9 cellular contexts compared by ENCODE assay signal in genomic region chr1:34852677-34853217, GRCh38. TPM values are rescaled to one million over a fixed set of nuclear protein-coding genes. Genes with fewer than 3 reads are reported as not detected.
DNase-seq lines count a peak whose midpoint lies in the region; ATAC-seq and TF ChIP-seq lines count a peak whose summit lies in the region.
"Had no signal": no experiment of that assay in that cellular context is flagged by ENCODE, and none has a peak within 500 bp of the region (broad histone marks: within the 10 kb centered on the region; RNA-seq: fewer than 3 reads in every experiment).

No MANE protein-coding gene starts in this region.

- DNase-seq in CD4-positive, CD25-positive, alpha-beta regulatory T cell, result peak; percentile 79 to 95 (median 89)
- DNase-seq in NCI-H526 (lab: John Stamatoyannopoulos, UW) (peak; percentile 86 to 96), dedifferentiated amniotic fluid mesenchymal stem cell (ENCODE audit: extremely low spot score) (peak; percentile 90), right lobe of liver (peak; percentile 85 to 92 (median 91))
- peak; percentile 94 for DNase-seq in activated CD4-positive, alpha-beta T cell treated with anti-CD3 and anti-CD28 coated beads for 48 hours
- DNase-seq in stimulated activated CD4-positive, alpha-beta T cell treated with anti-CD3 and anti-CD28 coated beads, Interleukin-4, amount 100 ng/mL, for 4 hours, result peak; percentile 82 to 87

- H3K36me3 Mint-ChIP-seq in CD4-positive, CD25-positive, alpha-beta regulatory T cell, result peaks cover 22% of the 10 kb centered on the region

- peak; percentile 97 to 100 (median 99) for TF ChIP-seq CTCF in right lobe of liver (IDR thresholded peaks at IDR 0.05)

- peak overlapping the region in 1 of 4 donors; percentile 5 for H3K4me3 Mint-ChIP-seq in CD4-positive, CD25-positive, alpha-beta regulatory T cell
- H3K4me3 Mint-ChIP-seq: activated naive CD4-positive, alpha-beta T cell treated with anti-CD3 and anti-CD28 coated beads, Interleukin-2, amount 50 U/mL, for 24 hours had no signal

- peaks cover 35% of the 10 kb centered on the region for H3K36me3 ChIP-seq in CD4-positive, CD25-positive, alpha-beta regulatory T cell (ENCODE audit: control insufficient read depth, insufficient read depth, low read length)
- H3K36me3 ChIP-seq in right lobe of liver, result peaks cover 3 to 25% (median 13%) of the 10 kb centered on the region in 4 donors

- H3K27ac Mint-ChIP-seq in CD4-positive, CD25-positive, alpha-beta regulatory T cell, result peak overlapping the region in 2 of 3 donors; percentile 51 to 81

- H3K4me1 ChIP-seq in CD4-positive, CD25-positive, alpha-beta regulatory T cell (ENCODE audit: control insufficient read depth, insufficient read depth, low read length, poor library complexity, severe bottlenecking), result peaks cover 4% of the 10 kb centered on the region
- peaks cover 0 to 24% (median 7%) of the 10 kb centered on the region in 4 donors for H3K4me1 ChIP-seq in right lobe of liver

- peak; percentile 100 for ATAC-seq in CD4-positive, CD25-positive, alpha-beta regulatory T cell (ENCODE audit: low read depth in 2 of 2)
- ATAC-seq in GM19438 (IDR thresholded peaks at IDR 0.05; ENCODE audit: low read depth, unreplicated experiment) (peak; percentile 98), HG03521 (IDR thresholded peaks at IDR 0.05; ENCODE audit: unreplicated experiment) (peak; percentile 91), right lobe of liver (peak; percentile 99 to 100 (median 100))

- no peaks in the 10 kb centered on the region for H3K27me3 Mint-ChIP-seq in CD4-positive, CD25-positive, alpha-beta regulatory T cell
- H3K27me3 Mint-ChIP-seq: activated naive CD4-positive, alpha-beta T cell treated with anti-CD3 and anti-CD28 coated beads, Interleukin-2, amount 50 U/mL, for 24 hours had no signal

- H3K27ac ChIP-seq in CD4-positive, CD25-positive, alpha-beta regulatory T cell (ENCODE audit: insufficient read depth, low read length, poor library complexity, severe bottlenecking), result peak overlapping the region; percentile 47
- H3K27ac ChIP-seq in right lobe of liver, result peak overlapping the region in 1 of 3 donors; percentile 9

- no peaks in the 10 kb centered on the region for H3K27me3 ChIP-seq in CD4-positive, CD25-positive, alpha-beta regulatory T cell (ENCODE audit: control insufficient read depth, insufficient read depth, low read length)
- H3K27me3 ChIP-seq in right lobe of liver, result no peaks in the 10 kb centered on the region

- WGBS in right lobe of liver (ENCODE audit: insufficient coverage, low coverage, low lambda C conversion rate, missing lambda C conversion rate), result 16% methylated on average over 5 of the region's 6 CpGs

- H3K9me3 Mint-ChIP-seq in CD4-positive, CD25-positive, alpha-beta regulatory T cell, result no peaks in the 10 kb centered on the region
- H3K9me3 Mint-ChIP-seq: activated naive CD4-positive, alpha-beta T cell treated with anti-CD3 and anti-CD28 coated beads, Interleukin-2, amount 50 U/mL, for 24 hours had no signal

- no peak for TF ChIP-seq POLR2A in right lobe of liver (IDR thresholded peaks at IDR 0.05)

- intact Hi-C loops in right lobe of liver (cut with DNase I), result loop anchor here in 1 of 2 donors (5.0 kb wide), 1 partner anchor 65 kb away; no protein-coding TSS in a partner anchor

- no peaks in the 10 kb centered on the region for H3K9me3 ChIP-seq in CD4-positive, CD25-positive, alpha-beta regulatory T cell (ENCODE audit: control insufficient read depth in 2 of 2, low read length in 2 of 2)
- no peaks in the 10 kb centered on the region for H3K9me3 ChIP-seq in right lobe of liver

- peaks cover 18 to 38% (median 26%) of the 10 kb centered on the region in 4 donors for H3K4me1 Mint-ChIP-seq in CD4-positive, CD25-positive, alpha-beta regulatory T cell

- no peak overlapping the region for H3K4me3 ChIP-seq in CD4-positive, CD25-positive, alpha-beta regulatory T cell (ENCODE audit: low read depth, low read length)
- no peak overlapping the region for H3K4me3 ChIP-seq in right lobe of liver

RNA-seq across cellular contexts. Expression of gene SMIM12, which starts 6.8 kb away (rescaled TPM):
- 29.7 TPM for total RNA-seq in CD4-positive, CD25-positive, alpha-beta regulatory T cell
- 100 to 1,000 TPM in 1 of 4 donors, 10 to 100 TPM in 3; 92.2 to 105 (median 94.9) TPM for polyA plus RNA-seq in CD4-positive, CD25-positive, alpha-beta regulatory T cell
- 10 to 100 TPM; 30.5 to 45.7 (median 32.2) TPM for total RNA-seq in right lobe of liver

RNA-seq across cellular contexts. Expression of gene GJA4, which starts 59.9 kb away (rescaled TPM):
- not detected for total RNA-seq in CD4-positive, CD25-positive, alpha-beta regulatory T cell
- not detected for polyA plus RNA-seq in CD4-positive, CD25-positive, alpha-beta regulatory T cell
- total RNA-seq in right lobe of liver, result 10 to 100 TPM in 2 of 6 experiments, 1 to 10 TPM in 4; 4.3 to 21.8 (median 7.6) TPM
